8 cellular contexts compared by ENCODE assay signal in genomic region chr17:17972126-17972951, GRCh38. TPM values are rescaled to one million over a fixed set of nuclear protein-coding genes. Genes with fewer than 3 reads are reported as not detected.
DNase-seq lines count a peak whose midpoint lies in the region; ATAC-seq and TF ChIP-seq lines count a peak whose summit lies in the region.

TSS of gene DRC3 (plus strand) at chr17:17972862. CDS start at chr17:17977599, 4,737 bp downstream.
TSS of gene TOM1L2 (minus strand) at chr17:17972400. CDS start at chr17:17972313, 87 bp downstream.

- H3K4me1 ChIP-seq in neutrophil (ENCODE audit: control insufficient read depth in 1 of 2, insufficient read depth in 1 of 2, low read depth in 1 of 2, low read length in 1 of 2) = peaks cover 37 to 39% of the 10 kb centered on the region in 2 experiments

- peak; percentile 100 for DNase-seq in GM06990 (ENCODE audit: extremely low read depth, insufficient read length)
- DNase-seq in NB4 (ENCODE audit: low read depth) = peak; percentile 100
- DNase-seq in SK-N-DZ (ENCODE audit: low spot score) = peak; percentile 100
- DNase-seq in activated naive CD4-positive, alpha-beta T cell treated with anti-CD3 and anti-CD28 coated beads, Interleukin-2, amount 50 U/mL, for 16 hours = peak; percentile 100
- DNase-seq in germinal center (ENCODE audit: low spot score) = peak; percentile 100
- DNase-seq in substantia nigra (lab: John Stamatoyannopoulos, UW) = peak; percentile 91 to 100 (median 100)

- H3K4me3 ChIP-seq in GM06990 (replicated peaks; ENCODE audit: low read depth, low read length) (peak within 1 kb of the TSS; percentile 82), NB4 (ENCODE audit: low read depth, low read length) (peak within 1 kb of the TSS; percentile 60), neutrophil (ENCODE audit: low read depth in 1 of 2, low read length in 1 of 2) (peak within 1 kb of the TSS; percentile 75 to 97)

- H3K36me3 ChIP-seq in GM06990 (ENCODE audit: control insufficient read depth, insufficient read depth, low read length) (no peaks in the 10 kb centered on the region), neutrophil (no peaks in the 10 kb centered on the region)

- TF ChIP-seq CTCF in GM06990 (IDR thresholded peaks at IDR 0.05; ENCODE audit: insufficient read depth, low read length, poor library complexity, severe bottlenecking) (no peak), NB4 (IDR thresholded peaks at IDR 0.05; ENCODE audit: low read depth, low read length) (no peak), neutrophil (IDR thresholded peaks at IDR 0.05) (no peak)

- no peaks in the 10 kb centered on the region for H3K9me3 ChIP-seq in neutrophil

- H3K27me3 ChIP-seq in GM06990 (replicated peaks; ENCODE audit: control insufficient read depth, insufficient read depth, low read length) = no peaks in the 10 kb centered on the region
- H3K27me3 ChIP-seq in neutrophil = no peaks in the 10 kb centered on the region

- peak; percentile 23 for TF ChIP-seq POLR2A in NB4 (IDR thresholded peaks at IDR 0.05; ENCODE audit: extremely low read depth, insufficient read length)

- peak; percentile 85 for ATAC-seq in HG02571 (IDR thresholded peaks at IDR 0.05; ENCODE audit: unreplicated experiment)

- H3K27ac ChIP-seq in neutrophil (peak within 1 kb of the TSS; percentile 94), substantia nigra (ENCODE audit: low read depth, low read length, poor library complexity, severe bottlenecking) (peak within 1 kb of the TSS; percentile 74)

RNA-seq across cellular contexts. Expression of gene DRC3, which starts in this region (rescaled TPM):
- 0.48 and 0.49 TPM in 2 replicates for polyA plus RNA-seq in SK-N-DZ (2014; cell fraction: cytosol; rRNA removed)
- 2.9 and 4.0 TPM in 2 replicates for polyA plus RNA-seq in SK-N-DZ (2014; cell fraction: nucleus; rRNA removed)

RNA-seq across cellular contexts. Expression of gene TOM1L2, which starts in this region (rescaled TPM):
- polyA plus RNA-seq in SK-N-DZ (2014; cell fraction: cytosol; rRNA removed) = 67.5 and 118 TPM in 2 replicates
- polyA plus RNA-seq in SK-N-DZ (2014; cell fraction: nucleus; rRNA removed) = 26.1 and 66.8 TPM in 2 replicates

Comparison
In these comparisons a context has a peak if more than half of its experiments do, and no peak if none do; other contexts are left out.
1. Peak in every context shown above with its lines: DNase-seq, ATAC-seq, H3K4me3 ChIP-seq and H3K27ac ChIP-seq.